Comparison of ENCODE assay signal across 18 cellular contexts in the genomic region with DNA sequence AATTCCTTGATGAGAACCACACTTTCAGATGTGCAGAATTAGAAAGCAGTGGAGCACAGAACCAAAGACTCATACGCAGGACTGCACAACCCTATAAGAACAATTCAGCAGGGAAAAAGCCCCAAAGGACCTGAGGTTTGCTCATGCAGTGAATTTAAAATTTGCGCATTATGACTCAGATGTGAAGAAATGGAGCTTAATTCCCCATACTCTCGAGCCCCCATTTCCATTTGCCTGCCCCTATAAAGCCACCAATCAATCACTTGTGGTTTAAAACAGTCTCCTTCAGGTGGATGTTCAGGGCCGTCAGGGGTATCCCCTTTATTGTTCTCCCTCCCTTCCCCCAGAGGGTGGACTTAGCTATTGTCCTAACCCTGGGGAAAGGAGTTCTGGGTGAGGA.
"Had no signal": no experiment of that assay in that cellular context is flagged by ENCODE, and none has a peak within 500 bp of the region (broad histone marks: within the 10 kb centered on the region; RNA-seq: fewer than 3 reads in every experiment).

No MANE protein-coding gene starts in this region.

- H3K9me3 ChIP-seq: gastrocnemius medialis, heart right ventricle, neutrophil, spleen had no signal

- DNase-seq: cortex of kidney; dorsolateral prefrontal cortex; effector memory CD4-positive, alpha-beta T cell; gastrocnemius medialis; heart right ventricle; hypothalamus; mammary epithelial cell; naive thymus-derived CD4-positive, alpha-beta T cell; spleen; stimulated activated CD4-positive, alpha-beta T cell treated with anti-CD3 and anti-CD28 coated beads, Interleukin-15, amount 100 ng/mL, for 24 hours; stimulated activated CD4-positive, alpha-beta T cell treated with anti-CD3 and anti-CD28 coated beads, Interleukin-1b, Interleukin-23, amount 100 ng/mL, for 48 hours; stimulated activated CD4-positive, alpha-beta T cell treated with anti-CD3 and anti-CD28 coated beads, Interleukin-4, amount 100 ng/mL, for 24 hours; stimulated activated naive B cell treated with anti-CD40 and anti-IgM and Interleukin-4, amounts not matched to agents 10 μg/mL and 1 μg/mL and 100 μg/mL, for 72 hours; trophoblast cell had no signal

- H3K4me1 ChIP-seq: gastrocnemius medialis, heart right ventricle had no signal

- H3K4me3 ChIP-seq: dorsolateral prefrontal cortex, gastrocnemius medialis, heart right ventricle, spleen had no signal

- H3K27me3 ChIP-seq: gastrocnemius medialis, neutrophil, spleen had no signal

- H3K27ac ChIP-seq: dorsolateral prefrontal cortex, gastrocnemius medialis, heart right ventricle, neutrophil, spleen had no signal

- ATAC-seq: esophagus mucosa; gastrocnemius medialis; heart right ventricle; left lobe of liver; naive thymus-derived CD4-positive, alpha-beta T cell; sciatic nerve; stimulated activated naive B cell treated with anti-CD40 and anti-IgM and Interleukin-4, amounts not matched to agents 10 μg/mL and 1 μg/mL and 100 μg/mL, for 72 hours had no signal

- H3K36me3 ChIP-seq: gastrocnemius medialis, heart right ventricle, neutrophil, spleen had no signal
